ENCODE assay signal across 1 cellular context in genomic region chr16:69496376-69496775, GRCh38.
TF ChIP-seq lines count a peak whose summit lies in the region.

No MANE protein-coding gene starts in this region.

TF ChIP-seq in SK-N-SH treated with all-trans-retinoic acid at 6 μM for 48 hours, 23 proteins besides CTCF, POLR2A, EP300 and RAD21 (continued from another document):
- TF ChIP-seq, protein P1, sequence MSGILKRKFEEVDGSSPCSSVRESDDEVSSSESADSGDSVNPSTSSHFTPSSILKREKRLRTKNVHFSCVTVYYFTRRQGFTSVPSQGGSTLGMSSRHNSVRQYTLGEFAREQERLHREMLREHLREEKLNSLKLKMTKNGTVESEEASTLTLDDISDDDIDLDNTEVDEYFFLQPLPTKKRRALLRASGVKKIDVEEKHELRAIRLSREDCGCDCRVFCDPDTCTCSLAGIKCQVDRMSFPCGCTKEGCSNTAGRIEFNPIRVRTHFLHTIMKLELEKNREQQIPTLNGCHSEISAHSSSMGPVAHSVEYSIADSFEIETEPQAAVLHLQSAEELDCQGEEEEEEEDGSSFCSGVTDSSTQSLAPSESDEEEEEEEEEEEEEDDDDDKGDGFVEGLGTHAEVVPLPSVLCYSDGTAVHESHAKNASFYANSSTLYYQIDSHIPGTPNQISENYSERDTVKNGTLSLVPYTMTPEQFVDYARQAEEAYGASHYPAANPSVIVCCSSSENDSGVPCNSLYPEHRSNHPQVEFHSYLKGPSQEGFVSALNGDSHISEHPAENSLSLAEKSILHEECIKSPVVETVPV (CRISPR knock-in tag; IDR thresholded peaks at IDR 0.05), result no peak
